Comparison of ENCODE assay signal across 2 cellular contexts in genomic region chr2:33723322-33723721, GRCh38.
TF ChIP-seq lines count a peak whose summit lies in the region.

No MANE protein-coding gene starts in this region.

TF ChIP-seq in H1, 55 proteins besides CTCF, POLR2A, EP300 and RAD21 (continued from another document):
- no peak for TF ChIP-seq USF2 (IDR thresholded peaks at IDR 0.05; ENCODE audit: low read length)
- no peak for TF ChIP-seq GABPA (IDR thresholded peaks at IDR 0.05; ENCODE audit: borderline replicate concordance, insufficient read depth, low read length)
- TF ChIP-seq HDAC6 (IDR thresholded peaks at IDR 0.05; ENCODE audit: low read depth, low read length) = no peak
- TF ChIP-seq CHD7 (IDR thresholded peaks at IDR 0.05; ENCODE audit: insufficient replicate concordance, low read length) = no peak
- TF ChIP-seq BCL11A (IDR thresholded peaks at IDR 0.05; ENCODE audit: low read depth in 2 of 2, low read length in 2 of 2) = no peak
- no peak for TF ChIP-seq EZH2 (IDR thresholded peaks at IDR 0.05; ENCODE audit: low read depth, low read length, severe bottlenecking)

TF ChIP-seq in neural cell, 6 proteins besides CTCF, POLR2A, EP300 and RAD21:
- TF ChIP-seq REST (IDR thresholded peaks at IDR 0.05; ENCODE audit: borderline replicate concordance) = peak; percentile 86
- peak; percentile 61 for TF ChIP-seq POLR2AphosphoS5 (IDR thresholded peaks at IDR 0.05)
- TF ChIP-seq EZH2 (IDR thresholded peaks at IDR 0.05; ENCODE audit: borderline replicate concordance, insufficient read depth, low read length, poor library complexity, severe bottlenecking) = no peak
- no peak for TF ChIP-seq SMC3 (conservative IDR thresholded peaks at IDR 0.05; ENCODE audit: poor library complexity)
- no peak for TF ChIP-seq MXI1 (conservative IDR thresholded peaks at IDR 0.05; ENCODE audit: poor library complexity, severe bottlenecking)
